In the genomic region with DNA sequence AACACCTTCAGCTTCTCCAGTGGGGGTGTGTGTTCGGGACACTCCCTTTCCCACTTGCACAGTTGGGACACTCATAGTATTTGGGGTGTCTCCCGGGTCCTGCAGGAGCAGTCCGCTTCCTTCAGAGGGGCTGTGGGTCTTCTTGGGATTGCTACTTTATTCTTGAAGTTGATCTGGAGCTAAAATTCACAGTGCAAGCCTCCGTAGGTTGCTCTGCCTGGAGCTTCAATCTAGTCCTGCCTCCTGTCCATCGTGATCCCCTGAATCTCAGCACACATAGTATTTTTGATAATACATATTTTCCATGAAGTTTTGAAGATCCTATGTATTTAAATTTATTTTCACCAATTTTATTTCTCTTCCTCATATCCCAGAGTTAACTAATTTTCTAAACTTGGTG, we compare ENCODE assay signal across 27 cellular contexts.
A peak's percentile ranks its signal among the peaks of the same experiment; 100 is the strongest.
DNase-seq lines count a peak whose midpoint lies in the region; ATAC-seq and TF ChIP-seq lines count a peak whose summit lies in the region.
"Had no signal": no experiment of that assay in that cellular context is flagged by ENCODE, and none has a peak within 500 bp of the region (broad histone marks: within the 10 kb centered on the region; RNA-seq: fewer than 3 reads in every experiment).

No MANE protein-coding gene starts in this region.

- H3K23me2 ChIP-seq in H9 (ENCODE audit: insufficient read length, low read depth, low read length, poor library complexity, severe bottlenecking): no peaks in the 10 kb centered on the region

- H3K4me1 Mint-ChIP-seq in H9 (peaks cover 21 to 36% of the 10 kb centered on the region in 2 experiments), T-cell (no peaks in the 10 kb centered on the region)
- H3K4me1 Mint-ChIP-seq: activated B cell treated with CpG ODN at 0.5 μM for 24 hours; activated naive CD4-positive, alpha-beta T cell treated with anti-CD3 and anti-CD28 coated beads, Interleukin-2, amount 50 U/mL, for 24 hours; immature natural killer cell had no signal

- no peak overlapping the region for H3T11ph ChIP-seq in H9 (ENCODE audit: low read length)

- POLR2A ChIA-PET in T-cell (lab: Charles Lee): no interaction called here

- CTCF ChIA-PET in T-cell (lab: Charles Lee): no interaction called here

- no peak for DNase-seq in H9
- no peak for DNase-seq in hepatocyte (ENCODE audit: low spot score)
- no peak for DNase-seq in gastrocnemius medialis
- DNase-seq in NCI-H2107 treated with DMSO at 0.1 percent for 48 hours (lab: John Stamatoyannopoulos, UW; ENCODE audit: unreplicated experiment): no peak
- no peak for DNase-seq in NCI-H2081 (lab: John Stamatoyannopoulos, UW)
- no peak for DNase-seq in T-cell
- no peak for DNase-seq in NCI-H2081 treated with DMSO at 0.1 percent for 48 hours (lab: John Stamatoyannopoulos, UW)
- DNase-seq: ACHN; activated B cell treated with CpG ODN at 0.5 μM for 24 hours; anterior cingulate cortex; DMS79 treated with DMSO at 0.1 percent for 48 hours; dorsolateral prefrontal cortex; foreskin fibroblast; hippocampal formation; immature natural killer cell; NCI-H1092; NCI-H187 treated with DMSO at 0.1 percent for 48 hours; NCI-H226; SIG-M5; stimulated activated CD4-positive, alpha-beta T cell treated with anti-CD3 and anti-CD28 coated beads, Interleukin-1b, Interleukin-23, amount 100 ng/mL, for 48 hours; SW 1271 had no signal

- no peak overlapping the region for H2AK5ac ChIP-seq in H9 (ENCODE audit: insufficient read length, low read length)

- no peak overlapping the region for H2BK12ac ChIP-seq in H9 (ENCODE audit: insufficient read length, low read depth, low read length)

- H4K5ac ChIP-seq in H9 (ENCODE audit: insufficient read length, low read depth, low read length): no peak overlapping the region

- no peak for TF ChIP-seq POLR2A in gastrocnemius medialis (IDR thresholded peaks at IDR 0.05)

- H3K4me1 ChIP-seq in H9 (ENCODE audit: insufficient read depth, low read length) (no peaks in the 10 kb centered on the region), duodenal mucosa (ENCODE audit: control insufficient read depth in 1 of 2, insufficient read depth in 2 of 2, low read length in 2 of 2) (peaks cover 0 to 4% of the 10 kb centered on the region in 2 donors), hepatocyte (ENCODE audit: insufficient read depth) (peaks cover 7% of the 10 kb centered on the region), gastrocnemius medialis (no peaks in the 10 kb centered on the region)
- H3K4me1 ChIP-seq: BLaER1, prostate gland had no signal

- no peak overlapping the region for H3K56ac ChIP-seq in H9 (ENCODE audit: insufficient read length, low read depth, low read length)

- H3K9ac ChIP-seq in H9 (ENCODE audit: extremely low read depth, insufficient read length, low read length) (no peak overlapping the region), duodenal mucosa (ENCODE audit: low read depth in 1 of 2, low read length in 2 of 2) (no peak overlapping the region)
- H3K9ac ChIP-seq: BLaER1 had no signal

- no peak for TF ChIP-seq CTCF in H9 (conservative IDR thresholded peaks at IDR 0.05)
- TF ChIP-seq CTCF in hepatocyte (IDR thresholded peaks at IDR 0.05; ENCODE audit: poor library complexity): no peak
- TF ChIP-seq CTCF in gastrocnemius medialis (IDR thresholded peaks at IDR 0.05 in 4 of 5, conservative IDR thresholded peaks at IDR 0.05 in 1 of 5): no peak

- no peak overlapping the region for H4K91ac ChIP-seq in H9 (ENCODE audit: insufficient read length, low read depth, low read length)

- H4K8ac ChIP-seq in H9 (replicated peaks; ENCODE audit: insufficient read length, low read depth, low read length): no peak overlapping the region

- no peak overlapping the region for H2BK120ac ChIP-seq in H9 (ENCODE audit: low read depth, low read length, poor library complexity, severe bottlenecking)

- H3K27ac Mint-ChIP-seq in H9: peak overlapping the region in 2 of 3 experiments; percentile 39 to 52; a peak in 3 of 7 replicates
- H3K27ac Mint-ChIP-seq in T-cell: no peak overlapping the region
- H3K27ac Mint-ChIP-seq: activated B cell treated with CpG ODN at 0.5 μM for 24 hours; activated naive CD4-positive, alpha-beta T cell treated with anti-CD3 and anti-CD28 coated beads, Interleukin-2, amount 50 U/mL, for 24 hours; immature natural killer cell had no signal

- no peak overlapping the region for H3K4ac ChIP-seq in H9 (ENCODE audit: low read depth, low read length)

- H4K20me1 ChIP-seq in H9 (ENCODE audit: control insufficient read depth, insufficient read depth, insufficient read length) (no peaks in the 10 kb centered on the region), hepatocyte (ENCODE audit: insufficient read depth, poor library complexity, severe bottlenecking) (no peaks in the 10 kb centered on the region)
- H4K20me1 ChIP-seq: BLaER1 had no signal

- no peak overlapping the region for H2BK20ac ChIP-seq in H9 (ENCODE audit: low read depth, low read length, poor library complexity, severe bottlenecking)

- no peaks in the 10 kb centered on the region for H3K79me1 ChIP-seq in H9 (ENCODE audit: insufficient read depth, low read depth, low read length, poor library complexity, severe bottlenecking)

- H3K18ac ChIP-seq in H9 (ENCODE audit: insufficient read length, low read depth, low read length): no peak overlapping the region

- no peaks in the 10 kb centered on the region for H3K27me3 Mint-ChIP-seq in H9 (ENCODE audit: low read depth)
- no peaks in the 10 kb centered on the region for H3K27me3 Mint-ChIP-seq in T-cell
- H3K27me3 Mint-ChIP-seq: activated B cell treated with CpG ODN at 0.5 μM for 24 hours had no signal

- H3K9me2 ChIP-seq in hepatocyte (replicated peaks; ENCODE audit: insufficient read depth): no peaks in the 10 kb centered on the region

- H2BK15ac ChIP-seq in H9 (ENCODE audit: low read depth, low read length): no peak overlapping the region

- H3K4me3 Mint-ChIP-seq in H9 (no peak overlapping the region), T-cell (no peak overlapping the region)
- H3K4me3 Mint-ChIP-seq: activated B cell treated with CpG ODN at 0.5 μM for 24 hours; activated naive CD4-positive, alpha-beta T cell treated with anti-CD3 and anti-CD28 coated beads, Interleukin-2, amount 50 U/mL, for 24 hours; immature natural killer cell had no signal

- H2BK5ac ChIP-seq in H9 (ENCODE audit: insufficient read length, low read length): no peak overlapping the region

- intact Hi-C loops in gastrocnemius medialis (cut with DNase I; ENCODE audit: low total_unique reads): no loop called here

- in situ Hi-C loops in gastrocnemius medialis (cut with MboI; ENCODE audit: low sequenced_read_pairs in 4 of 4): no loop called here

- H3K36me3 ChIP-seq in duodenal mucosa (ENCODE audit: control insufficient read depth in 1 of 2, insufficient read depth in 2 of 2, low read length in 2 of 2) (no peaks in the 10 kb centered on the region), hepatocyte (replicated peaks; ENCODE audit: insufficient read depth, low read depth) (no peaks in the 10 kb centered on the region), gastrocnemius medialis (no peaks in the 10 kb centered on the region)
- H3K36me3 ChIP-seq: BLaER1, prostate gland had no signal

- H2AFZ ChIP-seq in H9 (ENCODE audit: low read length) (no peak overlapping the region), hepatocyte (peak overlapping the region; percentile 26)

- no CpG with 5 or more reads among the region's 5 CpGs for WGBS in H9 (ENCODE audit: extremely low coverage, insufficient read length, low lambda C conversion rate)
- WGBS in hepatocyte (ENCODE audit: low lambda C conversion rate, missing lambda C conversion rate): 66% methylated on average over 5 of the region's 5 CpGs

- ATAC-seq in gastrocnemius medialis (no peak), T-cell (replicated peaks in 1 of 4) (no peak)

- no peak overlapping the region for H3K14ac ChIP-seq in H9 (ENCODE audit: insufficient read depth, low read length)

- H3K36me3 Mint-ChIP-seq in H9 (ENCODE audit: insufficient read depth in 1 of 3, low read depth in 3 of 3) (peaks cover 14 to 37% (median 24%) of the 10 kb centered on the region in 3 experiments; a peak in 6 of 7 replicates), T-cell (no peaks in the 10 kb centered on the region)
- H3K36me3 Mint-ChIP-seq: activated naive CD4-positive, alpha-beta T cell treated with anti-CD3 and anti-CD28 coated beads, Interleukin-2, amount 50 U/mL, for 24 hours; immature natural killer cell had no signal

- peaks cover 12 to 31% of the 10 kb centered on the region in 2 experiments for H3K9me3 Mint-ChIP-seq in H9
- H3K9me3 Mint-ChIP-seq in T-cell: no peaks in the 10 kb centered on the region
- H3K9me3 Mint-ChIP-seq: activated naive CD4-positive, alpha-beta T cell treated with anti-CD3 and anti-CD28 coated beads, Interleukin-2, amount 50 U/mL, for 24 hours had no signal

- H3K4me2 ChIP-seq in H9 (ENCODE audit: insufficient read depth, insufficient read length, low read length): no peak overlapping the region
- peak overlapping the region; percentile 62 for H3K4me2 ChIP-seq in hepatocyte
- H3K4me2 ChIP-seq: BLaER1 had no signal

- H3K9me3 ChIP-seq in H9 (ENCODE audit: control insufficient read depth, low read depth, low read length) (no peaks in the 10 kb centered on the region), duodenal mucosa (ENCODE audit: control insufficient read depth in 1 of 2, low read length in 2 of 2) (no peaks in the 10 kb centered on the region), hepatocyte (ENCODE audit: low read depth) (no peaks in the 10 kb centered on the region), gastrocnemius medialis (no peaks in the 10 kb centered on the region)
- H3K9me3 ChIP-seq: BLaER1, prostate gland had no signal

- H3K27ac ChIP-seq in H9 (ENCODE audit: insufficient read length, low read depth, low read length): no peak overlapping the region
- no peak overlapping the region for H3K27ac ChIP-seq in duodenal mucosa (ENCODE audit: low read depth, low read length)
- peak overlapping the region; percentile 92 for H3K27ac ChIP-seq in hepatocyte
- H3K27ac ChIP-seq in gastrocnemius medialis: peak overlapping the region; percentile 6 to 55 (median 39)
- H3K27ac ChIP-seq: BLaER1, dorsolateral prefrontal cortex, epithelial cell of prostate, prostate gland, skin epidermis had no signal

- H3K4me3 ChIP-seq in duodenal mucosa (ENCODE audit: low read depth in 1 of 2, low read length in 2 of 2) (peak overlapping the region; percentile 26 to 53), hepatocyte (peak overlapping the region; percentile 28), gastrocnemius medialis (peak overlapping the region in 1 of 4 donors; percentile 28)
- H3K4me3 ChIP-seq: BLaER1, dorsolateral prefrontal cortex, prostate gland, skin epidermis had no signal

- no peak overlapping the region for H3K23ac ChIP-seq in H9 (ENCODE audit: insufficient read length, low read depth, low read length)

- H3K27me3 ChIP-seq in H9 (ENCODE audit: insufficient read depth, low read length) (no peaks in the 10 kb centered on the region), duodenal mucosa (ENCODE audit: control insufficient read depth in 1 of 2, insufficient read depth in 2 of 2, low read length in 2 of 2) (no peaks in the 10 kb centered on the region), hepatocyte (no peaks in the 10 kb centered on the region), gastrocnemius medialis (no peaks in the 10 kb centered on the region)
- H3K27me3 ChIP-seq: BLaER1, dorsolateral prefrontal cortex had no signal

- H3K79me2 ChIP-seq in H9 (ENCODE audit: insufficient read depth, low read length) (no peaks in the 10 kb centered on the region), hepatocyte (peaks cover 17% of the 10 kb centered on the region)

Comparison
In these comparisons a context has a peak if more than half of its experiments do, and no peak if none do; other contexts are left out.
1. H3K27ac ChIP-seq: peak in hepatocyte (single experiment) and gastrocnemius medialis (4 of 4); none in H9 (single experiment) and duodenal mucosa (single experiment).
2. H3K27ac Mint-ChIP-seq: peak in H9 (2 of 3); none in T-cell (0 of 2).